Comparison of ENCODE assay signal across 8 cellular contexts in genomic region chr1:148263906-148264255, GRCh38.
A peak's percentile ranks its signal among the peaks of the same experiment; 100 is the strongest.
DNase-seq lines count a peak whose midpoint lies in the region; ATAC-seq and TF ChIP-seq lines count a peak whose summit lies in the region.

No MANE protein-coding gene starts in this region.

- peaks cover 16% of the 10 kb centered on the region; the same call in 1 of the 2 replicates for H3K27me3 ChIP-seq in MM.1S (replicated peaks; ENCODE audit: insufficient read depth, low read length)
- H3K27me3 ChIP-seq in duodenal mucosa (ENCODE audit: control insufficient read depth in 1 of 2, insufficient read depth in 2 of 2, low read length in 2 of 2), result peaks cover 0 to 7% of the 10 kb centered on the region in 2 donors

- H3K9me2 ChIP-seq in MM.1S (replicated peaks; ENCODE audit: insufficient read depth, low read length), result no peaks in the 10 kb centered on the region

- peaks cover 14% of the 10 kb centered on the region for H3K4me1 Mint-ChIP-seq in neural crest cell

- H3K4me3 Mint-ChIP-seq in neural crest cell, result peak overlapping the region; percentile 92

- no peaks in the 10 kb centered on the region for H3K36me3 ChIP-seq in MM.1S (replicated peaks; ENCODE audit: insufficient read depth, low read length)
- no peaks in the 10 kb centered on the region for H3K36me3 ChIP-seq in duodenal mucosa (ENCODE audit: control insufficient read depth in 1 of 2, insufficient read depth in 2 of 2, low read length in 2 of 2)

- no peak for DNase-seq in GM12865 (ENCODE audit: low read depth)
- peak; percentile 36 for DNase-seq in MM.1S
- DNase-seq in neural crest cell (ENCODE audit: low read depth, low spot score), result no peak
- no peak for DNase-seq in GM19238 (ENCODE audit: insufficient read length, low spot score)
- DNase-seq in stimulated activated CD8-positive, alpha-beta memory T cell treated with anti-CD3 and anti-CD28 coated beads, Interleukin-4, amount 100 ng/mL, for 48 hours, result no peak
- DNase-seq in 8988T, result no peak

- H3K27ac Mint-ChIP-seq in neural crest cell (ENCODE audit: unreplicated experiment), result no peak overlapping the region

- peak overlapping the region; percentile 94 for H2AFZ ChIP-seq in MM.1S (ENCODE audit: low read length)

- no peak for ATAC-seq in GM21528 (IDR thresholded peaks at IDR 0.05; ENCODE audit: low FRiP score, unreplicated experiment)

- H3F3A ChIP-seq in MM.1S (ENCODE audit: insufficient read depth, low read length), result peaks cover 18% of the 10 kb centered on the region

- H3K4me1 ChIP-seq in MM.1S (ENCODE audit: low read length) (peaks cover 4% of the 10 kb centered on the region; the same call in 1 of the 2 replicates), duodenal mucosa (ENCODE audit: control insufficient read depth in 1 of 2, insufficient read depth in 2 of 2, low read length in 2 of 2) (peaks cover 0 to 4% of the 10 kb centered on the region in 2 donors)

- no peaks in the 10 kb centered on the region for H3K9me3 Mint-ChIP-seq in neural crest cell

- H3K9ac ChIP-seq in MM.1S (ENCODE audit: low read length) (peak overlapping the region; percentile 78), duodenal mucosa (ENCODE audit: low read depth in 1 of 2, low read length in 2 of 2) (peak overlapping the region; percentile 60 to 80)

- H4K20me1 ChIP-seq in MM.1S (ENCODE audit: insufficient read depth, low read length), result no peaks in the 10 kb centered on the region

- TF ChIP-seq CTCF in GM12865 (IDR thresholded peaks at IDR 0.05; ENCODE audit: insufficient read depth, low read depth, low read length, missing control alignments) (no peak), MM.1S (IDR thresholded peaks at IDR 0.05; ENCODE audit: low read length) (no peak), neural crest cell (conservative IDR thresholded peaks at IDR 0.05) (no peak)

- H3K27me3 Mint-ChIP-seq in neural crest cell (ENCODE audit: low read depth), result peaks cover 56% of the 10 kb centered on the region

- peak overlapping the region; percentile 43 for H3K4me3 ChIP-seq in GM12865 (ENCODE audit: low read depth, low read length)
- H3K4me3 ChIP-seq in MM.1S (ENCODE audit: low read length), result peak overlapping the region; percentile 80
- peak overlapping the region; percentile 70 to 77 for H3K4me3 ChIP-seq in duodenal mucosa (ENCODE audit: low read depth in 1 of 2, low read length in 2 of 2)

- H3K27ac ChIP-seq in MM.1S (ENCODE audit: low read length), result peak overlapping the region; percentile 64; the same call in 1 of the 2 replicates
- no peak overlapping the region for H3K27ac ChIP-seq in duodenal mucosa (ENCODE audit: low read depth, low read length)

- H3K4me2 ChIP-seq in MM.1S (ENCODE audit: low read depth, low read length), result peak overlapping the region; percentile 97

- H3K36me3 Mint-ChIP-seq in neural crest cell (ENCODE audit: low read depth), result no peaks in the 10 kb centered on the region

- no peaks in the 10 kb centered on the region for H3K79me2 ChIP-seq in MM.1S (ENCODE audit: low read length)

- H3K9me3 ChIP-seq in MM.1S (replicated peaks; ENCODE audit: insufficient read depth, low read length) (no peaks in the 10 kb centered on the region), duodenal mucosa (ENCODE audit: control insufficient read depth in 1 of 2, low read length in 2 of 2) (no peaks in the 10 kb centered on the region)
